ENCODE assay signal across 17 cellular contexts in genomic region chr4:39823193-39823592, GRCh38.
A peak's percentile ranks its signal among the peaks of the same experiment; 100 is the strongest.
DNase-seq lines count a peak whose midpoint lies in the region; ATAC-seq and TF ChIP-seq lines count a peak whose summit lies in the region.
"Had no signal": no experiment of that assay in that cellular context is flagged by ENCODE, and none has a peak within 500 bp of the region (broad histone marks: within the 10 kb centered on the region; RNA-seq: fewer than 3 reads in every experiment).

No MANE protein-coding gene starts in this region.

- TF ChIP-seq CTCF in cardiac fibroblast (IDR thresholded peaks at IDR 0.05; ENCODE audit: low read depth, low read length) (no peak), MM.1S (IDR thresholded peaks at IDR 0.05; ENCODE audit: low read length) (no peak)

- no peak overlapping the region for H4K8ac ChIP-seq in mesendoderm (ENCODE audit: low read depth, low read length)

- no peak overlapping the region for H2BK15ac ChIP-seq in mesendoderm (replicated peaks; ENCODE audit: low read depth)

- H3F3A ChIP-seq in MM.1S (ENCODE audit: insufficient read depth, low read length), result no peaks in the 10 kb centered on the region

- H3K79me2 ChIP-seq in mesendoderm (ENCODE audit: control insufficient read depth, insufficient read depth, low read length) (no peaks in the 10 kb centered on the region), MM.1S (ENCODE audit: low read length) (no peaks in the 10 kb centered on the region)

- H2AFZ ChIP-seq in MM.1S (ENCODE audit: low read length), result no peak overlapping the region

- H3K27ac ChIP-seq in mesendoderm (ENCODE audit: low read depth, low read length), result no peak overlapping the region
- no peak overlapping the region for H3K27ac ChIP-seq in MM.1S (ENCODE audit: low read length)
- H3K27ac ChIP-seq: spleen had no signal

- WGBS in mesendoderm (ENCODE audit: extremely low coverage, insufficient coverage, low lambda C conversion rate), result no CpG with 5 or more reads among the region's 2 CpGs

- H3K4me2 ChIP-seq in mesendoderm (ENCODE audit: low read length), result no peak overlapping the region
- no peak overlapping the region for H3K4me2 ChIP-seq in MM.1S (ENCODE audit: low read depth, low read length)

- no peaks in the 10 kb centered on the region for H3K9me3 ChIP-seq in MM.1S (replicated peaks; ENCODE audit: insufficient read depth, low read length)
- H3K9me3 ChIP-seq: spleen had no signal

- H3K9me2 ChIP-seq in MM.1S (replicated peaks; ENCODE audit: insufficient read depth, low read length), result no peaks in the 10 kb centered on the region

- no peaks in the 10 kb centered on the region for H3K27me3 ChIP-seq in mesendoderm (ENCODE audit: insufficient read depth, low read length, poor library complexity)
- no peaks in the 10 kb centered on the region for H3K27me3 ChIP-seq in MM.1S (replicated peaks; ENCODE audit: insufficient read depth, low read length)
- H3K27me3 ChIP-seq: spleen had no signal

- H3K9ac ChIP-seq in mesendoderm (ENCODE audit: low read length) (no peak overlapping the region), MM.1S (ENCODE audit: low read length) (no peak overlapping the region)

- peak; percentile 7 for DNase-seq in NCI-H2107 treated with DMSO at 0.1 percent for 48 hours (lab: John Stamatoyannopoulos, UW; ENCODE audit: unreplicated experiment)
- DNase-seq in NCI-H2107 (lab: John Stamatoyannopoulos, UW), result no peak
- DNase-seq in H4 (ENCODE audit: low spot score), result peak; percentile 50
- peak; percentile 57 to 65 for DNase-seq in cardiac fibroblast (ENCODE audit: low read depth in 2 of 2)
- DNase-seq in mesendoderm, result peak; percentile 58
- DNase-seq in MM.1S, result no peak
- no peak for DNase-seq in stimulated activated CD8-positive, alpha-beta memory T cell treated with anti-CD3 and anti-CD28 coated beads, Interleukin-4, amount 100 ng/mL, for 48 hours
- DNase-seq: activated CD4-positive, alpha-beta T cell treated with anti-CD3 and anti-CD28 coated beads, Interleukin-2, amount 50 U/mL, for 48 hours; activated naive CD4-positive, alpha-beta T cell treated with anti-CD3 and anti-CD28 coated beads, Interleukin-2, amount 10 ng/mL, durations not matched to agents 7 days and 5 days; DMS53; NCI-H1436; occipital lobe; SHP77 treated with DMSO at 0.1 percent for 48 hours; spleen; T1000 had no signal

- no peak overlapping the region for H3K4me3 ChIP-seq in cardiac fibroblast (replicated peaks in 1 of 2; ENCODE audit: low read depth in 2 of 2, low read length in 2 of 2)
- H3K4me3 ChIP-seq in mesendoderm (ENCODE audit: low read length), result no peak overlapping the region
- H3K4me3 ChIP-seq in MM.1S (ENCODE audit: low read length), result no peak overlapping the region
- H3K4me3 ChIP-seq: lung, spleen had no signal

- no peak overlapping the region for H2BK5ac ChIP-seq in mesendoderm (ENCODE audit: low read length)

- no peak overlapping the region for H2BK120ac ChIP-seq in mesendoderm (ENCODE audit: low read depth, low read length)

- H3K56ac ChIP-seq in mesendoderm (ENCODE audit: low read length), result no peak overlapping the region

- H3K36me3 ChIP-seq in mesendoderm (ENCODE audit: control insufficient read depth, insufficient read depth, low read length) (no peaks in the 10 kb centered on the region), MM.1S (replicated peaks; ENCODE audit: insufficient read depth, low read length) (no peaks in the 10 kb centered on the region)

- no peak overlapping the region for H3K18ac ChIP-seq in mesendoderm (ENCODE audit: low read length)

- H3K79me1 ChIP-seq in mesendoderm (ENCODE audit: low read length), result no peaks in the 10 kb centered on the region

- no peak for ATAC-seq in GM21786 (IDR thresholded peaks at IDR 0.05; ENCODE audit: unreplicated experiment)

- H4K5ac ChIP-seq in mesendoderm (ENCODE audit: low read length), result no peak overlapping the region

- H2AK5ac ChIP-seq in mesendoderm (ENCODE audit: low read length), result no peak overlapping the region

- H4K20me1 ChIP-seq in MM.1S (ENCODE audit: insufficient read depth, low read length), result no peaks in the 10 kb centered on the region

- no peak overlapping the region for H3K23ac ChIP-seq in mesendoderm (ENCODE audit: low read length)

- H3K4me1 ChIP-seq in mesendoderm (ENCODE audit: control insufficient read depth, low read depth, low read length), result no peaks in the 10 kb centered on the region
- no peaks in the 10 kb centered on the region for H3K4me1 ChIP-seq in MM.1S (ENCODE audit: low read length)

- no peak overlapping the region for H3K4ac ChIP-seq in mesendoderm (ENCODE audit: low read depth, low read length)

Comparison
In these comparisons a context has a peak if more than half of its experiments do, and no peak if none do; other contexts are left out.
1. DNase-seq: peak in NCI-H2107 treated with DMSO at 0.1 percent for 48 hours (single experiment), H4 (single experiment), cardiac fibroblast (2 of 2) and mesendoderm (single experiment); none in NCI-H2107 (single experiment), MM.1S (single experiment) and stimulated activated CD8-positive, alpha-beta memory T cell treated with anti-CD3 and anti-CD28 coated beads, Interleukin-4, amount 100 ng/mL, for 48 hours (single experiment).